ENCODE assay signal across 1 cellular context in genomic region chr5:43484049-43484849, GRCh38.
TF ChIP-seq lines count a peak whose summit lies in the region.

No MANE protein-coding gene starts in this region.

TF ChIP-seq in K562, 482 proteins besides CTCF, POLR2A, EP300 and RAD21 (continued from another document and continues in another):
- TF ChIP-seq ZNF263 (CRISPR knock-in tag; IDR thresholded peaks at IDR 0.05; ENCODE audit: borderline replicate concordance) (peak; percentile 44; the same call in 1 of the 2 replicates), ZNF57 (CRISPR knock-in tag; IDR thresholded peaks at IDR 0.05) (no peak), ARNT (IDR thresholded peaks at IDR 0.05) (0 out of 4 replicates have a peak, but pooled peaks have one; percentile 64 to 67), ZNF133 (CRISPR knock-in tag; IDR thresholded peaks at IDR 0.05) (no peak), RNF219 (CRISPR knock-in tag; IDR thresholded peaks at IDR 0.05) (no peak), RERE (CRISPR knock-in tag; IDR thresholded peaks at IDR 0.05; ENCODE audit: borderline replicate concordance) (no peak), TEAD4 (IDR thresholded peaks at IDR 0.05; ENCODE audit: low read length) (no peak; the same call in 1 of the 2 replicates), TEAD4 (CRISPR knock-in tag; IDR thresholded peaks at IDR 0.05; ENCODE audit: borderline replicate concordance) (no peak), RFX7 (CRISPR knock-in tag; IDR thresholded peaks at IDR 0.05) (no peak), YBX1 (IDR thresholded peaks at IDR 0.05) (no peak), TSHZ1 (CRISPR knock-in tag; IDR thresholded peaks at IDR 0.05) (no peak), SMARCC2 (IDR thresholded peaks at IDR 0.05; ENCODE audit: low read depth) (peak; percentile 68; the same call in 1 of the 2 replicates), ELF1 (tag; IDR thresholded peaks at IDR 0.05) (peak; percentile 79), ZC3H8 (IDR thresholded peaks at IDR 0.05) (no peak; the same call in 1 of the 2 replicates), HSF4 (CRISPR knock-in tag; IDR thresholded peaks at IDR 0.05; ENCODE audit: borderline replicate concordance) (no peak), ZNF589 (CRISPR knock-in tag; IDR thresholded peaks at IDR 0.05; ENCODE audit: low read depth) (0 out of 2 replicates have a peak, but pooled peaks have one; percentile 48), MTA3 (IDR thresholded peaks at IDR 0.05; ENCODE audit: borderline replicate concordance) (0 out of 2 replicates have a peak, but pooled peaks have one; percentile 41), SPI1 (IDR thresholded peaks at IDR 0.05; ENCODE audit: borderline replicate concordance, low read depth, low read length) (peak; percentile 48; the same call in 1 of the 2 replicates), NCOA2 (IDR thresholded peaks at IDR 0.05; ENCODE audit: partially characterized antibody in 2 of 2) (no peak), MAFG (tag; conservative IDR thresholded peaks at IDR 0.05) (no peak), SREBF2 (CRISPR knock-in tag; IDR thresholded peaks at IDR 0.05) (peak; percentile 43; the same call in 1 of the 2 replicates), TGIF2 (CRISPR knock-in tag; IDR thresholded peaks at IDR 0.05) (no peak), TBP (optimal IDR thresholded peaks at IDR 0.05; ENCODE audit: low read depth, low read length) (no peak), USF1 (CRISPR knock-in tag; IDR thresholded peaks at IDR 0.05) (no peak), JUND (IDR thresholded peaks at IDR 0.05; ENCODE audit: borderline replicate concordance, low read depth, low read length) (0 out of 2 replicates have a peak, but pooled peaks have one; percentile 29), JUND (tag; IDR thresholded peaks at IDR 0.05; ENCODE audit: borderline replicate concordance, low read depth, low read length) (no peak; the same call in 2 of the 3 replicates), ZNF354B (CRISPR knock-in tag; IDR thresholded peaks at IDR 0.05) (no peak), GATA2 (CRISPR knock-in tag; IDR thresholded peaks at IDR 0.05) (no peak), PTTG1 (tag; IDR thresholded peaks at IDR 0.05; ENCODE audit: low read depth) (no peak), ZNF311 (CRISPR knock-in tag; IDR thresholded peaks at IDR 0.05) (no peak), HDAC8 (tag; IDR thresholded peaks at IDR 0.05) (no peak), MCM7 (IDR thresholded peaks at IDR 0.05) (no peak), FOXJ2 (tag; IDR thresholded peaks at IDR 0.05) (peak; percentile 31; the same call in 1 of the 2 replicates), OTX1 (CRISPR knock-in tag; IDR thresholded peaks at IDR 0.05) (no peak), MYNN (IDR thresholded peaks at IDR 0.05) (no peak), MYNN (CRISPR knock-in tag; IDR thresholded peaks at IDR 0.05) (no peak)
- TF ChIP-seq, protein P1, sequence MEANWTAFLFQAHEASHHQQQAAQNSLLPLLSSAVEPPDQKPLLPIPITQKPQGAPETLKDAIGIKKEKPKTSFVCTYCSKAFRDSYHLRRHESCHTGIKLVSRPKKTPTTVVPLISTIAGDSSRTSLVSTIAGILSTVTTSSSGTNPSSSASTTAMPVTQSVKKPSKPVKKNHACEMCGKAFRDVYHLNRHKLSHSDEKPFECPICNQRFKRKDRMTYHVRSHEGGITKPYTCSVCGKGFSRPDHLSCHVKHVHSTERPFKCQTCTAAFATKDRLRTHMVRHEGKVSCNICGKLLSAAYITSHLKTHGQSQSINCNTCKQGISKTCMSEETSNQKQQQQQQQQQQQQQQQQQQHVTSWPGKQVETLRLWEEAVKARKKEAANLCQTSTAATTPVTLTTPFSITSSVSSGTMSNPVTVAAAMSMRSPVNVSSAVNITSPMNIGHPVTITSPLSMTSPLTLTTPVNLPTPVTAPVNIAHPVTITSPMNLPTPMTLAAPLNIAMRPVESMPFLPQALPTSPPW (CRISPR knock-in tag; IDR thresholded peaks at IDR 0.05), result no peak
- TF ChIP-seq, protein P2, sequence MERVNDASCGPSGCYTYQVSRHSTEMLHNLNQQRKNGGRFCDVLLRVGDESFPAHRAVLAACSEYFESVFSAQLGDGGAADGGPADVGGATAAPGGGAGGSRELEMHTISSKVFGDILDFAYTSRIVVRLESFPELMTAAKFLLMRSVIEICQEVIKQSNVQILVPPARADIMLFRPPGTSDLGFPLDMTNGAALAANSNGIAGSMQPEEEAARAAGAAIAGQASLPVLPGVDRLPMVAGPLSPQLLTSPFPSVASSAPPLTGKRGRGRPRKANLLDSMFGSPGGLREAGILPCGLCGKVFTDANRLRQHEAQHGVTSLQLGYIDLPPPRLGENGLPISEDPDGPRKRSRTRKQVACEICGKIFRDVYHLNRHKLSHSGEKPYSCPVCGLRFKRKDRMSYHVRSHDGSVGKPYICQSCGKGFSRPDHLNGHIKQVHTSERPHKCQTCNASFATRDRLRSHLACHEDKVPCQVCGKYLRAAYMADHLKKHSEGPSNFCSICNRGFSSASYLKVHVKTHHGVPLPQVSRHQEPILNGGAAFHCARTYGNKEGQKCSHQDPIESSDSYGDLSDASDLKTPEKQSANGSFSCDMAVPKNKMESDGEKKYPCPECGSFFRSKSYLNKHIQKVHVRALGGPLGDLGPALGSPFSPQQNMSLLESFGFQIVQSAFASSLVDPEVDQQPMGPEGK (CRISPR knock-in tag; IDR thresholded peaks at IDR 0.05; ENCODE audit: borderline replicate concordance), result peak; percentile 57; the same call in 1 of the 2 replicates
- TF ChIP-seq, protein P3, sequence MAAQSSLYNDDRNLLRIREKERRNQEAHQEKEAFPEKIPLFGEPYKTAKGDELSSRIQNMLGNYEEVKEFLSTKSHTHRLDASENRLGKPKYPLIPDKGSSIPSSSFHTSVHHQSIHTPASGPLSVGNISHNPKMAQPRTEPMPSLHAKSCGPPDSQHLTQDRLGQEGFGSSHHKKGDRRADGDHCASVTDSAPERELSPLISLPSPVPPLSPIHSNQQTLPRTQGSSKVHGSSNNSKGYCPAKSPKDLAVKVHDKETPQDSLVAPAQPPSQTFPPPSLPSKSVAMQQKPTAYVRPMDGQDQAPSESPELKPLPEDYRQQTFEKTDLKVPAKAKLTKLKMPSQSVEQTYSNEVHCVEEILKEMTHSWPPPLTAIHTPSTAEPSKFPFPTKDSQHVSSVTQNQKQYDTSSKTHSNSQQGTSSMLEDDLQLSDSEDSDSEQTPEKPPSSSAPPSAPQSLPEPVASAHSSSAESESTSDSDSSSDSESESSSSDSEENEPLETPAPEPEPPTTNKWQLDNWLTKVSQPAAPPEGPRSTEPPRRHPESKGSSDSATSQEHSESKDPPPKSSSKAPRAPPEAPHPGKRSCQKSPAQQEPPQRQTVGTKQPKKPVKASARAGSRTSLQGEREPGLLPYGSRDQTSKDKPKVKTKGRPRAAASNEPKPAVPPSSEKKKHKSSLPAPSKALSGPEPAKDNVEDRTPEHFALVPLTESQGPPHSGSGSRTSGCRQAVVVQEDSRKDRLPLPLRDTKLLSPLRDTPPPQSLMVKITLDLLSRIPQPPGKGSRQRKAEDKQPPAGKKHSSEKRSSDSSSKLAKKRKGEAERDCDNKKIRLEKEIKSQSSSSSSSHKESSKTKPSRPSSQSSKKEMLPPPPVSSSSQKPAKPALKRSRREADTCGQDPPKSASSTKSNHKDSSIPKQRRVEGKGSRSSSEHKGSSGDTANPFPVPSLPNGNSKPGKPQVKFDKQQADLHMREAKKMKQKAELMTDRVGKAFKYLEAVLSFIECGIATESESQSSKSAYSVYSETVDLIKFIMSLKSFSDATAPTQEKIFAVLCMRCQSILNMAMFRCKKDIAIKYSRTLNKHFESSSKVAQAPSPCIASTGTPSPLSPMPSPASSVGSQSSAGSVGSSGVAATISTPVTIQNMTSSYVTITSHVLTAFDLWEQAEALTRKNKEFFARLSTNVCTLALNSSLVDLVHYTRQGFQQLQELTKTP (IDR thresholded peaks at IDR 0.05; ENCODE audit: low read depth in 1 of 2, partially characterized antibody in 2 of 2), result peak in 1 of 2 experiments; percentile 51
- TF ChIP-seq, protein P4, sequence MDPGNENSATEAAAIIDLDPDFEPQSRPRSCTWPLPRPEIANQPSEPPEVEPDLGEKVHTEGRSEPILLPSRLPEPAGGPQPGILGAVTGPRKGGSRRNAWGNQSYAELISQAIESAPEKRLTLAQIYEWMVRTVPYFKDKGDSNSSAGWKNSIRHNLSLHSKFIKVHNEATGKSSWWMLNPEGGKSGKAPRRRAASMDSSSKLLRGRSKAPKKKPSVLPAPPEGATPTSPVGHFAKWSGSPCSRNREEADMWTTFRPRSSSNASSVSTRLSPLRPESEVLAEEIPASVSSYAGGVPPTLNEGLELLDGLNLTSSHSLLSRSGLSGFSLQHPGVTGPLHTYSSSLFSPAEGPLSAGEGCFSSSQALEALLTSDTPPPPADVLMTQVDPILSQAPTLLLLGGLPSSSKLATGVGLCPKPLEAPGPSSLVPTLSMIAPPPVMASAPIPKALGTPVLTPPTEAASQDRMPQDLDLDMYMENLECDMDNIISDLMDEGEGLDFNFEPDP (CRISPR knock-in tag; IDR thresholded peaks at IDR 0.05), result 0 out of 2 replicates have a peak, but pooled peaks have one; percentile 6
